Comparison of ENCODE assay signal across 19 cellular contexts in the genomic region with DNA sequence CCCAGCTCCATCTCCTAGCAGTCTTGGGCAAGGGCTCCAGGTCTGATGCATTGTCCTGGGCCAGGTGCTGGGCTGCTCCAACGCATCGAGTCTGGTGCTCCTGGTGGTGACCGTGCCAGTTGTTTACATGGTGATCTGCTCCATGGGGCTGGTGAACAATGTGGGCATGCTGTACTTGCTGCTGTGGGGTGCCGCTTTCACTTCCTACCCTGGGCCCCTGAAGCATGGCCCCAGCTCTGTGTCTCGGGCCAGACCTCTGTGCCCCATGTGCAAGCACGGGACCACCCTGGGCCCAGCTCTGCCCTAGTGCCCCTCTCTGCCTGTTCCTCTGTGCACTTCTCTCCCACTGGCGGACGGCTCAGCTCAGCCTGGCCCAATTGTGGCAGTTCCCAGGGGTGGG.
"Had no signal": no experiment of that assay in that cellular context is flagged by ENCODE, and none has a peak within 500 bp of the region (broad histone marks: within the 10 kb centered on the region; RNA-seq: fewer than 3 reads in every experiment).

No MANE protein-coding gene starts in this region.

- H3K27me3 Mint-ChIP-seq: activated CD4-positive, alpha-beta T cell treated with anti-CD3 and anti-CD28 coated beads, Interleukin-2, amount 10 ng/mL, durations not matched to agents 24 days and 14 days; activated naive CD8-positive, alpha-beta T cell treated with anti-CD3 and anti-CD28 coated beads for 36 hours had no signal

- H3K36me3 Mint-ChIP-seq: activated naive CD8-positive, alpha-beta T cell treated with anti-CD3 and anti-CD28 coated beads for 36 hours; stimulated activated effector memory CD8-positive, alpha-beta T cell treated with anti-CD3 and anti-CD28 coated beads, Interleukin-12 subunit alpha, Interleukin-12 subunit beta, amount 100 ng/mL, for 72 hours had no signal

- DNase-seq: activated CD4-positive, alpha-beta T cell treated with anti-CD3 and anti-CD28 coated beads, Interleukin-2, amount 10 ng/mL, durations not matched to agents 24 days and 14 days; activated CD4-positive, CD25-positive, alpha-beta regulatory T cell; activated CD8-positive, alpha-beta memory T cell treated with anti-CD3 and anti-CD28 coated beads, Interleukin-2, amount 50 U/mL, for 4 hours; activated CD8-positive, alpha-beta T cell treated with anti-CD3 and anti-CD28 coated beads, Interleukin-2, amount 10 ng/mL, durations not matched to agents 7 days and 5 days; activated gamma-delta T cell treated with Interleukin-2 at 50 U/mL for 16 hours; activated naive CD8-positive, alpha-beta T cell treated with anti-CD3 and anti-CD28 coated beads for 36 hours; activated T-cell treated with anti-CD3 and anti-CD28 coated beads, Interleukin-2, amount 50 U/mL, for 72 hours; cerebellar nuclear complex; effector CD8-positive, alpha-beta T cell; foreskin keratinocyte; mesenchymal stem cell; ovary; sigmoid colon; SW 1271; thyroid gland had no signal

- H3K9me3 ChIP-seq: ovary, sigmoid colon, thyroid gland, vagina had no signal

- ATAC-seq: activated CD8-positive, alpha-beta T cell treated with anti-CD3 and anti-CD28 coated beads, Interleukin-2, amount 10 ng/mL, durations not matched to agents 7 days and 5 days; activated T-cell treated with anti-CD3 and anti-CD28 coated beads, Interleukin-2, amount 50 U/mL, for 72 hours; foreskin keratinocyte; stimulated activated effector memory CD8-positive, alpha-beta T cell treated with anti-CD3 and anti-CD28 coated beads, Interleukin-12 subunit alpha, Interleukin-12 subunit beta, amount 100 ng/mL, for 72 hours had no signal

- H3K4me1 ChIP-seq: foreskin keratinocyte, sigmoid colon, thyroid gland, vagina had no signal

- H3K27me3 ChIP-seq: foreskin keratinocyte, ovary, sigmoid colon, thyroid gland, vagina had no signal

- FAIRE-seq: keratinocyte had no signal

- H3K9me3 Mint-ChIP-seq: activated CD4-positive, alpha-beta T cell treated with anti-CD3 and anti-CD28 coated beads, Interleukin-2, amount 10 ng/mL, durations not matched to agents 24 days and 14 days; activated naive CD8-positive, alpha-beta T cell treated with anti-CD3 and anti-CD28 coated beads for 36 hours; activated T-cell treated with anti-CD3 and anti-CD28 coated beads, Interleukin-2, amount 50 U/mL, for 72 hours; neural crest cell; stimulated activated effector memory CD8-positive, alpha-beta T cell treated with anti-CD3 and anti-CD28 coated beads, Interleukin-12 subunit alpha, Interleukin-12 subunit beta, amount 100 ng/mL, for 72 hours had no signal

- H3K4me1 Mint-ChIP-seq: activated CD4-positive, alpha-beta T cell treated with anti-CD3 and anti-CD28 coated beads, Interleukin-2, amount 10 ng/mL, durations not matched to agents 24 days and 14 days; activated naive CD8-positive, alpha-beta T cell treated with anti-CD3 and anti-CD28 coated beads for 36 hours; stimulated activated effector memory CD8-positive, alpha-beta T cell treated with anti-CD3 and anti-CD28 coated beads, Interleukin-12 subunit alpha, Interleukin-12 subunit beta, amount 100 ng/mL, for 72 hours had no signal

- H3K4me3 ChIP-seq: ovary, sigmoid colon, thyroid gland, vagina had no signal

- H3K27ac ChIP-seq: foreskin keratinocyte, ovary, sigmoid colon, thyroid gland, vagina had no signal

- H3K4me3 Mint-ChIP-seq: activated CD4-positive, alpha-beta T cell treated with anti-CD3 and anti-CD28 coated beads, Interleukin-2, amount 10 ng/mL, durations not matched to agents 24 days and 14 days; activated CD8-positive, alpha-beta T cell treated with anti-CD3 and anti-CD28 coated beads, Interleukin-2, amount 10 ng/mL, durations not matched to agents 7 days and 5 days; activated naive CD8-positive, alpha-beta T cell treated with anti-CD3 and anti-CD28 coated beads for 36 hours; activated T-cell treated with anti-CD3 and anti-CD28 coated beads, Interleukin-2, amount 50 U/mL, for 72 hours; neural crest cell; stimulated activated effector memory CD8-positive, alpha-beta T cell treated with anti-CD3 and anti-CD28 coated beads, Interleukin-12 subunit alpha, Interleukin-12 subunit beta, amount 100 ng/mL, for 72 hours had no signal

- H3K27ac Mint-ChIP-seq: activated CD4-positive, alpha-beta T cell treated with anti-CD3 and anti-CD28 coated beads, Interleukin-2, amount 10 ng/mL, durations not matched to agents 24 days and 14 days; activated CD8-positive, alpha-beta T cell treated with anti-CD3 and anti-CD28 coated beads, Interleukin-2, amount 10 ng/mL, durations not matched to agents 7 days and 5 days; activated naive CD8-positive, alpha-beta T cell treated with anti-CD3 and anti-CD28 coated beads for 36 hours; activated T-cell treated with anti-CD3 and anti-CD28 coated beads, Interleukin-2, amount 50 U/mL, for 72 hours; stimulated activated effector memory CD8-positive, alpha-beta T cell treated with anti-CD3 and anti-CD28 coated beads, Interleukin-12 subunit alpha, Interleukin-12 subunit beta, amount 100 ng/mL, for 72 hours had no signal

- H3K36me3 ChIP-seq: ovary, sigmoid colon, thyroid gland, vagina had no signal
